In the genomic region with DNA sequence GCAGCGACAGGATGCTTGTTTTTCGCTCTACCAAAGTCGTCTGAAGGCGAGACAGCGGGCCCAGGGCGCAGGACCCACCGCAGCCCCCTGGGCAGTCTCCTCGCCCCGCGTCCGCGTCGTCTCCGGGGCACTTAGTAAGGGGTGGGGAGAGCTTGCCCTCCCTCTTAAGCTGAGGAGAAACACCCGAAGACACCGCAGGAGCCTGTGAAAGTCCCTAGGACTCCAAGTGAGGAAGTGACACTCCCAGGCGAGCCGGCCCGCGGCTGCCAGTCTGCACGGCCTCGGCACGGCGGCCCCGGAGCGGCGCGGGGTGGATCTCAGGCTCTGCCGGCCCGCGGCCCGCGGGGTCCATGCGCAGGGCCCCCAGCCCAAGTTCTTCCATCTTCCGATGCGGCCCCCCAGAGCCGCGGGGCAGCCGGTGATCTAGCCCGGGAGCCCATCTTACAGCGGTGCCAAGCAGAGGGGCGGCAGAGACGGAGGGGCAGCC, we compare ENCODE assay signal across 1 cellular context.
TF ChIP-seq lines count a peak whose summit lies in the region.

No MANE protein-coding gene starts in this region.

TF ChIP-seq in GM12878, 131 proteins besides CTCF, POLR2A, EP300 and RAD21:
- TF ChIP-seq, protein P1, sequence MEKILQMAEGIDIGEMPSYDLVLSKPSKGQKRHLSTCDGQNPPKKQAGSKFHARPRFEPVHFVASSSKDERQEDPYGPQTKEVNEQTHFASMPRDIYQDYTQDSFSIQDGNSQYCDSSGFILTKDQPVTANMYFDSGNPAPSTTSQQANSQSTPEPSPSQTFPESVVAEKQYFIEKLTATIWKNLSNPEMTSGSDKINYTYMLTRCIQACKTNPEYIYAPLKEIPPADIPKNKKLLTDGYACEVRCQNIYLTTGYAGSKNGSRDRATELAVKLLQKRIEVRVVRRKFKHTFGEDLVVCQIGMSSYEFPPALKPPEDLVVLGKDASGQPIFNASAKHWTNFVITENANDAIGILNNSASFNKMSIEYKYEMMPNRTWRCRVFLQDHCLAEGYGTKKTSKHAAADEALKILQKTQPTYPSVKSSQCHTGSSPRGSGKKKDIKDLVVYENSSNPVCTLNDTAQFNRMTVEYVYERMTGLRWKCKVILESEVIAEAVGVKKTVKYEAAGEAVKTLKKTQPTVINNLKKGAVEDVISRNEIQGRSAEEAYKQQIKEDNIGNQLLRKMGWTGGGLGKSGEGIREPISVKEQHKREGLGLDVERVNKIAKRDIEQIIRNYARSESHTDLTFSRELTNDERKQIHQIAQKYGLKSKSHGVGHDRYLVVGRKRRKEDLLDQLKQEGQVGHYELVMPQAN (conservative IDR thresholded peaks at IDR 0.05), result peak; percentile 46; the same call in 1 of the 2 replicates
- TF ChIP-seq TCF3 (IDR thresholded peaks at IDR 0.05; ENCODE audit: borderline replicate concordance, insufficient read depth, low read depth, low read length), result peak; percentile 52; the same call in 1 of the 2 replicates
- TF ChIP-seq SMAD1 (IDR thresholded peaks at IDR 0.05; ENCODE audit: low read depth, partially characterized antibody), result no peak
- peak; percentile 39; the same call in 1 of the 2 replicates for TF ChIP-seq TAF1 (IDR thresholded peaks at IDR 0.05; ENCODE audit: borderline replicate concordance, low read depth, low read length)
- TF ChIP-seq ASH2L (IDR thresholded peaks at IDR 0.05; ENCODE audit: borderline replicate concordance, low read depth), result peak; percentile 58; the same call in 1 of the 2 replicates
- TF ChIP-seq SUPT20H (IDR thresholded peaks at IDR 0.05; ENCODE audit: borderline replicate concordance, control insufficient read depth, low read depth, low read length), result no peak
- peak; percentile 96 for TF ChIP-seq SPI1 (IDR thresholded peaks at IDR 0.05; ENCODE audit: borderline replicate concordance, insufficient read depth, low read depth, low read length)
- TF ChIP-seq, protein P2, sequence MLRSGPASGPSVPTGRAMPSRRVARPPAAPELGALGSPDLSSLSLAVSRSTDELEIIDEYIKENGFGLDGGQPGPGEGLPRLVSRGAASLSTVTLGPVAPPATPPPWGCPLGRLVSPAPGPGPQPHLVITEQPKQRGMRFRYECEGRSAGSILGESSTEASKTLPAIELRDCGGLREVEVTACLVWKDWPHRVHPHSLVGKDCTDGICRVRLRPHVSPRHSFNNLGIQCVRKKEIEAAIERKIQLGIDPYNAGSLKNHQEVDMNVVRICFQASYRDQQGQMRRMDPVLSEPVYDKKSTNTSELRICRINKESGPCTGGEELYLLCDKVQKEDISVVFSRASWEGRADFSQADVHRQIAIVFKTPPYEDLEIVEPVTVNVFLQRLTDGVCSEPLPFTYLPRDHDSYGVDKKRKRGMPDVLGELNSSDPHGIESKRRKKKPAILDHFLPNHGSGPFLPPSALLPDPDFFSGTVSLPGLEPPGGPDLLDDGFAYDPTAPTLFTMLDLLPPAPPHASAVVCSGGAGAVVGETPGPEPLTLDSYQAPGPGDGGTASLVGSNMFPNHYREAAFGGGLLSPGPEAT (IDR thresholded peaks at IDR 0.05; ENCODE audit: low read depth), result 0 out of 2 replicates have a peak, but pooled peaks have one; percentile 40
- TF ChIP-seq GATAD2B (conservative IDR thresholded peaks at IDR 0.05; ENCODE audit: low read depth), result peak; percentile 72; the same call in 1 of the 2 replicates
- 0 out of 2 replicates have a peak, but pooled peaks have one; percentile 56 for TF ChIP-seq BACH1 (IDR thresholded peaks at IDR 0.05; ENCODE audit: borderline replicate concordance)
- TF ChIP-seq ZNF274 (IDR thresholded peaks at IDR 0.05; ENCODE audit: insufficient read depth, insufficient read length), result no peak
- 0 out of 2 replicates have a peak, but pooled peaks have one; percentile 3 for TF ChIP-seq SMC3 (IDR thresholded peaks at IDR 0.05; ENCODE audit: borderline replicate concordance, low read length)
- peak; percentile 18; the same call in 1 of the 3 replicates for TF ChIP-seq POU2F2 (IDR thresholded peaks at IDR 0.05; ENCODE audit: borderline replicate concordance, low read depth, low read length)
- TF ChIP-seq IKZF1 (conservative IDR thresholded peaks at IDR 0.05), result peak; percentile 94
- no peak for TF ChIP-seq CREM (IDR thresholded peaks at IDR 0.05; ENCODE audit: low read depth)
- TF ChIP-seq MXI1 (IDR thresholded peaks at IDR 0.05; ENCODE audit: low read depth, low read length), result 0 out of 2 replicates have a peak, but pooled peaks have one; percentile 21
- 0 out of 4 replicates have a peak, but pooled peaks of 1 of the 2 experiments have one; percentile 68 for TF ChIP-seq IKZF2 (IDR thresholded peaks at IDR 0.05)
- TF ChIP-seq LARP7 (IDR thresholded peaks at IDR 0.05), result 0 out of 2 replicates have a peak, but pooled peaks have one; percentile 68
- TF ChIP-seq POLR2AphosphoS5 (IDR thresholded peaks at IDR 0.05; ENCODE audit: low read length), result peak; percentile 69
- TF ChIP-seq, protein P3, sequence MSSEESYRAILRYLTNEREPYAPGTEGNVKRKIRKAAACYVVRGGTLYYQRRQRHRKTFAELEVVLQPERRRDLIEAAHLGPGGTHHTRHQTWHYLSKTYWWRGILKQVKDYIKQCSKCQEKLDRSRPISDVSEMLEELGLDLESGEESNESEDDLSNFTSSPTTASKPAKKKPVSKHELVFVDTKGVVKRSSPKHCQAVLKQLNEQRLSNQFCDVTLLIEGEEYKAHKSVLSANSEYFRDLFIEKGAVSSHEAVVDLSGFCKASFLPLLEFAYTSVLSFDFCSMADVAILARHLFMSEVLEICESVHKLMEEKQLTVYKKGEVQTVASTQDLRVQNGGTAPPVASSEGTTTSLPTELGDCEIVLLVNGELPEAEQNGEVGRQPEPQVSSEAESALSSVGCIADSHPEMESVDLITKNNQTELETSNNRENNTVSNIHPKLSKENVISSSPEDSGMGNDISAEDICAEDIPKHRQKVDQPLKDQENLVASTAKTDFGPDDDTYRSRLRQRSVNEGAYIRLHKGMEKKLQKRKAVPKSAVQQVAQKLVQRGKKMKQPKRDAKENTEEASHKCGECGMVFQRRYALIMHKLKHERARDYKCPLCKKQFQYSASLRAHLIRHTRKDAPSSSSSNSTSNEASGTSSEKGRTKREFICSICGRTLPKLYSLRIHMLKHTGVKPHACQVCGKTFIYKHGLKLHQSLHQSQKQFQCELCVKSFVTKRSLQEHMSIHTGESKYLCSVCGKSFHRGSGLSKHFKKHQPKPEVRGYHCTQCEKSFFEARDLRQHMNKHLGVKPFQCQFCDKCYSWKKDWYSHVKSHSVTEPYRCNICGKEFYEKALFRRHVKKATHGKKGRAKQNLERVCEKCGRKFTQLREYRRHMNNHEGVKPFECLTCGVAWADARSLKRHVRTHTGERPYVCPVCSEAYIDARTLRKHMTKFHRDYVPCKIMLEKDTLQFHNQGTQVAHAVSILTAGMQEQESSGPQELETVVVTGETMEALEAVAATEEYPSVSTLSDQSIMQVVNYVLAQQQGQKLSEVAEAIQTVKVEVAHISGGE (CRISPR knock-in tag; IDR thresholded peaks at IDR 0.05), result no peak
- TF ChIP-seq RUNX3 (IDR thresholded peaks at IDR 0.05; ENCODE audit: low read length), result peak; percentile 59; the same call in 1 of the 2 replicates
- peak; percentile 14; the same call in 1 of the 2 replicates for TF ChIP-seq ZNF217 (IDR thresholded peaks at IDR 0.05)
- TF ChIP-seq, protein P4, sequence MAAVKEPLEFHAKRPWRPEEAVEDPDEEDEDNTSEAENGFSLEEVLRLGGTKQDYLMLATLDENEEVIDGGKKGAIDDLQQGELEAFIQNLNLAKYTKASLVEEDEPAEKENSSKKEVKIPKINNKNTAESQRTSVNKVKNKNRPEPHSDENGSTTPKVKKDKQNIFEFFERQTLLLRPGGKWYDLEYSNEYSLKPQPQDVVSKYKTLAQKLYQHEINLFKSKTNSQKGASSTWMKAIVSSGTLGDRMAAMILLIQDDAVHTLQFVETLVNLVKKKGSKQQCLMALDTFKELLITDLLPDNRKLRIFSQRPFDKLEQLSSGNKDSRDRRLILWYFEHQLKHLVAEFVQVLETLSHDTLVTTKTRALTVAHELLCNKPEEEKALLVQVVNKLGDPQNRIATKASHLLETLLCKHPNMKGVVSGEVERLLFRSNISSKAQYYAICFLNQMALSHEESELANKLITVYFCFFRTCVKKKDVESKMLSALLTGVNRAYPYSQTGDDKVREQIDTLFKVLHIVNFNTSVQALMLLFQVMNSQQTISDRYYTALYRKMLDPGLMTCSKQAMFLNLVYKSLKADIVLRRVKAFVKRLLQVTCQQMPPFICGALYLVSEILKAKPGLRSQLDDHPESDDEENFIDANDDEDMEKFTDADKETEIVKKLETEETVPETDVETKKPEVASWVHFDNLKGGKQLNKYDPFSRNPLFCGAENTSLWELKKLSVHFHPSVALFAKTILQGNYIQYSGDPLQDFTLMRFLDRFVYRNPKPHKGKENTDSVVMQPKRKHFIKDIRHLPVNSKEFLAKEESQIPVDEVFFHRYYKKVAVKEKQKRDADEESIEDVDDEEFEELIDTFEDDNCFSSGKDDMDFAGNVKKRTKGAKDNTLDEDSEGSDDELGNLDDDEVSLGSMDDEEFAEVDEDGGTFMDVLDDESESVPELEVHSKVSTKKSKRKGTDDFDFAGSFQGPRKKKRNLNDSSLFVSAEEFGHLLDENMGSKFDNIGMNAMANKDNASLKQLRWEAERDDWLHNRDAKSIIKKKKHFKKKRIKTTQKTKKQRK (IDR thresholded peaks at IDR 0.05; ENCODE audit: low read depth, low read length), result no peak
- TF ChIP-seq RELA (IDR thresholded peaks at IDR 0.05; ENCODE audit: borderline replicate concordance, partially characterized antibody), result peak; percentile 67
- peak; percentile 83 for TF ChIP-seq DPF2 (IDR thresholded peaks at IDR 0.05)
- no peak for TF ChIP-seq EED (IDR thresholded peaks at IDR 0.05; ENCODE audit: low read depth)
- TF ChIP-seq BHLHE40 (IDR thresholded peaks at IDR 0.05; ENCODE audit: borderline replicate concordance in 1 of 2, low read depth in 2 of 2, low read length in 1 of 2), result peak in 1 of 2 experiments; percentile 54; a peak in 2 of 4 replicates
- TF ChIP-seq NBN (IDR thresholded peaks at IDR 0.05), result 0 out of 2 replicates have a peak, but pooled peaks have one; percentile 15
- TF ChIP-seq PML (IDR thresholded peaks at IDR 0.05; ENCODE audit: low read length), result peak; percentile 42; the same call in 1 of the 2 replicates
- TF ChIP-seq, protein P5, sequence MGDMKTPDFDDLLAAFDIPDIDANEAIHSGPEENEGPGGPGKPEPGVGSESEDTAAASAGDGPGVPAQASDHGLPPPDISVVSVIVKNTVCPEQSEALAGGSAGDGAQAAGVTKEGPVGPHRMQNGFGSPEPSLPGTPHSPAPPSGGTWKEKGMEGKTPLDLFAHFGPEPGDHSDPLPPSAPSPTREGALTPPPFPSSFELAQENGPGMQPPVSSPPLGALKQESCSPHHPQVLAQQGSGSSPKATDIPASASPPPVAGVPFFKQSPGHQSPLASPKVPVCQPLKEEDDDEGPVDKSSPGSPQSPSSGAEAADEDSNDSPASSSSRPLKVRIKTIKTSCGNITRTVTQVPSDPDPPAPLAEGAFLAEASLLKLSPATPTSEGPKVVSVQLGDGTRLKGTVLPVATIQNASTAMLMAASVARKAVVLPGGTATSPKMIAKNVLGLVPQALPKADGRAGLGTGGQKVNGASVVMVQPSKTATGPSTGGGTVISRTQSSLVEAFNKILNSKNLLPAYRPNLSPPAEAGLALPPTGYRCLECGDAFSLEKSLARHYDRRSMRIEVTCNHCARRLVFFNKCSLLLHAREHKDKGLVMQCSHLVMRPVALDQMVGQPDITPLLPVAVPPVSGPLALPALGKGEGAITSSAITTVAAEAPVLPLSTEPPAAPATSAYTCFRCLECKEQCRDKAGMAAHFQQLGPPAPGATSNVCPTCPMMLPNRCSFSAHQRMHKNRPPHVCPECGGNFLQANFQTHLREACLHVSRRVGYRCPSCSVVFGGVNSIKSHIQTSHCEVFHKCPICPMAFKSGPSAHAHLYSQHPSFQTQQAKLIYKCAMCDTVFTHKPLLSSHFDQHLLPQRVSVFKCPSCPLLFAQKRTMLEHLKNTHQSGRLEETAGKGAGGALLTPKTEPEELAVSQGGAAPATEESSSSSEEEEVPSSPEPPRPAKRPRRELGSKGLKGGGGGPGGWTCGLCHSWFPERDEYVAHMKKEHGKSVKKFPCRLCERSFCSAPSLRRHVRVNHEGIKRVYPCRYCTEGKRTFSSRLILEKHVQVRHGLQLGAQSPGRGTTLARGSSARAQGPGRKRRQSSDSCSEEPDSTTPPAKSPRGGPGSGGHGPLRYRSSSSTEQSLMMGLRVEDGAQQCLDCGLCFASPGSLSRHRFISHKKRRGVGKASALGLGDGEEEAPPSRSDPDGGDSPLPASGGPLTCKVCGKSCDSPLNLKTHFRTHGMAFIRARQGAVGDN (IDR thresholded peaks at IDR 0.05), result peak; percentile 54; the same call in 1 of the 2 replicates
- TF ChIP-seq TCF12 (IDR thresholded peaks at IDR 0.05; ENCODE audit: low read depth, low read length), result 0 out of 2 replicates have a peak, but pooled peaks have one; percentile 17
- no peak for TF ChIP-seq SRF (IDR thresholded peaks at IDR 0.05; ENCODE audit: low read depth in 2 of 2, low read length in 2 of 2)
